23 cellular contexts compared by ENCODE assay signal in the genomic region with DNA sequence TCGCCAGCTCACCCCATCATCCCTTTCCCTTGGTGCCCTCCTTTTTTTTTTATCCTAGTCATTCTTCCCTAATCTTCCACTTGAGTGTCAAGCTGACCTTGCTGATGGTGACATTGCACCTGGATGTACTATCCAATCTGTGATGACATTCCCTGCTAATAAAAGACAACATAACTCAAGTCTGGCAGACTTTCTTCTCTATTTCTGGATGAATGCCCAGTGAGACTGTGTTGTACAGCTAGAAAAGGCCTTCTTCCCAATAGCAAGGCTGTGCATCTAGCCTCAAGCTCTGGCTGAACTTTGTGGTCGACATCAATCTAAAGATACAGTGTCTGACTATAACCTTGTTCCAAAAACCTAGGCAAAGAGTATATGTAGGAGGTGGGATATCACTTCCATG. TPM values are rescaled to one million over a fixed set of nuclear protein-coding genes. Genes with fewer than 3 reads are reported as not detected.
DNase-seq lines count a peak whose midpoint lies in the region; ATAC-seq and TF ChIP-seq lines count a peak whose summit lies in the region.
"Had no signal": no experiment of that assay in that cellular context is flagged by ENCODE, and none has a peak within 500 bp of the region (broad histone marks: within the 10 kb centered on the region; RNA-seq: fewer than 3 reads in every experiment).

No MANE protein-coding gene starts in this region.

- H3K27ac ChIP-seq in prostate gland = no peak overlapping the region
- H3K27ac ChIP-seq: 22Rv1, coronary artery, PC-9, sigmoid colon had no signal

- H3K4me1 ChIP-seq in prostate gland (replicated peaks) = no peaks in the 10 kb centered on the region

- WGBS in prostate gland = 56% methylated on average over 2 of the region's 2 CpGs

- H3K27ac Mint-ChIP-seq in IgD-negative memory B cell = peak overlapping the region in 2 of 3 donors; percentile 25 to 73
- peak overlapping the region; percentile 74 for H3K27ac Mint-ChIP-seq in central memory CD8-positive, alpha-beta T cell (ENCODE audit: low read depth)

- DNase-seq in DMS 273 (lab: John Stamatoyannopoulos, UW; ENCODE audit: unreplicated experiment) (peak; percentile 12), DMS 273 treated with DMSO at 0.1 percent for 48 hours (lab: John Stamatoyannopoulos, UW) (no peak), prostate gland (ENCODE audit: low spot score) (peak; percentile 27), GM19238 (ENCODE audit: insufficient read length, low spot score) (no peak), ureter (ENCODE audit: low spot score) (no peak)
- DNase-seq in central memory CD8-positive, alpha-beta T cell (ENCODE audit: low spot score in 2 of 2) = no peak
- DNase-seq: activated CD4-positive, alpha-beta T cell treated with anti-CD3 and anti-CD28 coated beads for 48 hours; activated CD8-positive, alpha-beta memory T cell treated with anti-CD3 and anti-CD28 coated beads, Interleukin-2, amount 50 U/mL, for 4 hours; NCI-H146; NCI-H774; PC-9; sigmoid colon; substantia nigra had no signal

- TF ChIP-seq CTCF in prostate gland (IDR thresholded peaks at IDR 0.05) = no peak

- TF ChIP-seq POLR2A in prostate gland (IDR thresholded peaks at IDR 0.05) = no peak

- intact Hi-C loops in prostate gland (cut with DNase I) = no loop called here

- H3K36me3 Mint-ChIP-seq in IgD-negative memory B cell = peaks cover 2% of the 10 kb centered on the region
- H3K36me3 Mint-ChIP-seq in central memory CD8-positive, alpha-beta T cell (ENCODE audit: insufficient read depth) = peaks cover 51% of the 10 kb centered on the region

- no peaks in the 10 kb centered on the region for H3K36me3 ChIP-seq in prostate gland
- H3K36me3 ChIP-seq: sigmoid colon had no signal

- no peaks in the 10 kb centered on the region for H3K27me3 Mint-ChIP-seq in IgD-negative memory B cell
- no peaks in the 10 kb centered on the region for H3K27me3 Mint-ChIP-seq in central memory CD8-positive, alpha-beta T cell

- no peaks in the 10 kb centered on the region for H3K9me3 Mint-ChIP-seq in IgD-negative memory B cell
- no peaks in the 10 kb centered on the region for H3K9me3 Mint-ChIP-seq in central memory CD8-positive, alpha-beta T cell

- no peaks in the 10 kb centered on the region for H3K27me3 ChIP-seq in prostate gland (replicated peaks; ENCODE audit: insufficient read depth)

- no peaks in the 10 kb centered on the region for H3K9me3 ChIP-seq in prostate gland
- H3K9me3 ChIP-seq: sigmoid colon had no signal

- no peak overlapping the region for H3K4me3 ChIP-seq in prostate gland
- H3K4me3 ChIP-seq: coronary artery, PC-9, sigmoid colon had no signal

- H3K4me3 Mint-ChIP-seq in IgD-negative memory B cell = no peak overlapping the region
- no peak overlapping the region for H3K4me3 Mint-ChIP-seq in central memory CD8-positive, alpha-beta T cell

- no peak for ATAC-seq in central memory CD8-positive, alpha-beta T cell (replicated peaks; ENCODE audit: extremely low read depth, poor library complexity, severe bottlenecking)
- no peak for ATAC-seq in HG02763 (IDR thresholded peaks at IDR 0.05; ENCODE audit: unreplicated experiment)
- ATAC-seq: left lobe of liver, SK-N-SH treated with all-trans-retinoic acid at 6 μM for 48 hours had no signal

- peaks cover 30 to 50% (median 48%) of the 10 kb centered on the region in 3 donors for H3K4me1 Mint-ChIP-seq in IgD-negative memory B cell
- H3K4me1 Mint-ChIP-seq in central memory CD8-positive, alpha-beta T cell = peaks cover 58% of the 10 kb centered on the region

RNA-seq across cellular contexts. Expression of a gene that starts 6.4 kb away (rescaled TPM):
- 43.5 TPM for polyA plus RNA-seq in IgD-negative memory B cell
- total RNA-seq in prostate gland = not detected
- total RNA-seq in ureter = not detected
- total RNA-seq: left lobe of liver, mucosa of gallbladder, PC-9, sigmoid colon had no signal

RNA-seq across cellular contexts. Expression of a gene that starts 18.1 kb away (rescaled TPM):
- polyA plus RNA-seq in IgD-negative memory B cell = 1,091 TPM
- total RNA-seq in prostate gland (1 to 10 TPM; 1.7 to 2.2 TPM), ureter (17.1 TPM)
- total RNA-seq: HT1080 had no signal

RNA-seq across cellular contexts. Expression of a gene that starts 38.3 kb away (rescaled TPM):
- not detected for polyA plus RNA-seq in IgD-negative memory B cell
- total RNA-seq in prostate gland (not detected), ureter (not detected)
- total RNA-seq: frontal cortex, HT1080, left lobe of liver, mucosa of gallbladder, PC-9, sigmoid colon had no signal
- polyA plus RNA-seq: BJ, sigmoid colon had no signal

RNA-seq across cellular contexts. Expression of a gene that starts 42.6 kb away (rescaled TPM):
- polyA plus RNA-seq in IgD-negative memory B cell = 0.40 TPM
- total RNA-seq in prostate gland (10 to 100 TPM in 1 of 2 donors, 1 to 10 TPM in 1; 1.9 to 91.7 TPM), ureter (670 TPM)
- total RNA-seq: frontal cortex, PC-9 had no signal
- polyA plus RNA-seq: BJ had no signal

Comparison
In these comparisons a context has a peak if more than half of its experiments do, and no peak if none do; other contexts are left out.
1. DNase-seq: peak in DMS 273 (single experiment) and prostate gland (single experiment); none in DMS 273 treated with DMSO at 0.1 percent for 48 hours (single experiment), central memory CD8-positive, alpha-beta T cell (0 of 2), GM19238 (single experiment) and ureter (single experiment).